Comparison of ENCODE assay signal across 30 cellular contexts in genomic region chr2:14638488-14638887, GRCh38. TPM values are rescaled to one million over a fixed set of nuclear protein-coding genes. Genes with fewer than 3 reads are reported as not detected.
DNase-seq lines count a peak whose midpoint lies in the region; ATAC-seq, FAIRE-seq and TF ChIP-seq lines count a peak whose summit lies in the region.
"Had no signal": no experiment of that assay in that cellular context is flagged by ENCODE, and none has a peak within 500 bp of the region (broad histone marks: within the 10 kb centered on the region; RNA-seq: fewer than 3 reads in every experiment).

No MANE protein-coding gene starts in this region.

- H3K9me2 ChIP-seq in neural cell (ENCODE audit: insufficient read depth, low read length) (no peaks in the 10 kb centered on the region), GM23248 (ENCODE audit: insufficient read depth) (no peaks in the 10 kb centered on the region)

- H3K9me1 ChIP-seq in IMR-90 (ENCODE audit: insufficient read depth, low read length): no peaks in the 10 kb centered on the region
- no peaks in the 10 kb centered on the region for H3K9me1 ChIP-seq in K562 (ENCODE audit: control insufficient read depth, insufficient read depth, low read length)

- FAIRE-seq in K562 (lab: Jason Lieb, UNC): no peak
- no peak for FAIRE-seq in small intestine (lab: Jason Lieb, UNC)
- FAIRE-seq: GM12878, GM12892, GM18507 had no signal

- H3K4me1 ChIP-seq in IMR-90 (ENCODE audit: control insufficient read depth, insufficient read depth, low read length): no peaks in the 10 kb centered on the region; the same call in 1 of the 2 replicates
- peaks cover 0 to 19% of the 10 kb centered on the region in 2 experiments; a peak in 2 of 5 replicates for H3K4me1 ChIP-seq in K562 (replicated peaks in 1 of 2; ENCODE audit: control insufficient read depth in 2 of 2, insufficient read depth in 2 of 2, low read length in 2 of 2)
- no peaks in the 10 kb centered on the region for H3K4me1 ChIP-seq in small intestine (ENCODE audit: control insufficient read depth in 2 of 2, insufficient read depth in 1 of 2, low read depth in 1 of 2, low read length in 1 of 2)
- no peaks in the 10 kb centered on the region for H3K4me1 ChIP-seq in GM23248 (ENCODE audit: insufficient read depth)
- H3K4me1 ChIP-seq: BE2C, BLaER1 had no signal

- H4K20me1 ChIP-seq in IMR-90 (ENCODE audit: insufficient read depth, low read length) (no peaks in the 10 kb centered on the region), K562 (replicated peaks; ENCODE audit: control insufficient read depth, insufficient read depth, low read length) (no peaks in the 10 kb centered on the region), neural cell (ENCODE audit: insufficient read depth) (no peaks in the 10 kb centered on the region), GM23248 (ENCODE audit: insufficient read depth) (no peaks in the 10 kb centered on the region)
- H4K20me1 ChIP-seq: BLaER1 had no signal

- no peak for TF ChIP-seq CTCF in IMR-90 (conservative IDR thresholded peaks at IDR 0.05; ENCODE audit: low read depth, low read length)
- TF ChIP-seq CTCF in K562 (IDR thresholded peaks at IDR 0.05 in 2 of 3, conservative IDR thresholded peaks at IDR 0.05 in 1 of 3; ENCODE audit: insufficient read depth in 2 of 3, low read depth in 1 of 3, low read length in 3 of 3): no peak
- TF ChIP-seq CTCF in neural cell (IDR thresholded peaks at IDR 0.05; ENCODE audit: poor library complexity, severe bottlenecking): no peak
- TF ChIP-seq CTCF in coronary artery (IDR thresholded peaks at IDR 0.05): no peak

- H2AK9ac ChIP-seq in IMR-90 (replicated peaks; ENCODE audit: low read depth, low read length, poor library complexity): no peak overlapping the region

- no peak overlapping the region for H3K27ac ChIP-seq in IMR-90 (ENCODE audit: insufficient read depth, low read length)
- no peak overlapping the region for H3K27ac ChIP-seq in K562 (ENCODE audit: extremely low read depth, low read depth, low read length)
- no peak overlapping the region for H3K27ac ChIP-seq in neural cell (ENCODE audit: low read length)
- H3K27ac ChIP-seq in small intestine (ENCODE audit: low read depth in 1 of 2, low read length in 1 of 2): no peak overlapping the region
- H3K27ac ChIP-seq in GM23248: no peak overlapping the region
- no peak overlapping the region for H3K27ac ChIP-seq in coronary artery
- H3K27ac ChIP-seq: BLaER1 had no signal

- H3K79me2 ChIP-seq in K562 (ENCODE audit: control insufficient read depth, insufficient read depth, low read length) (peaks cover 7% of the 10 kb centered on the region; the same call in 2 of the 3 replicates), neural cell (replicated peaks; ENCODE audit: insufficient read depth, low read length) (peaks cover 41% of the 10 kb centered on the region), GM23248 (ENCODE audit: insufficient read depth) (no peaks in the 10 kb centered on the region)

- H3K4me3 ChIP-seq in IMR-90 (ENCODE audit: insufficient read depth, low read depth, low read length): no peak overlapping the region
- H3K4me3 ChIP-seq in K562: no peak overlapping the region
- H3K4me3 ChIP-seq in neural cell (ENCODE audit: low read length): peak overlapping the region; percentile 92
- no peak overlapping the region for H3K4me3 ChIP-seq in small intestine (ENCODE audit: low read depth in 1 of 2, low read length in 2 of 2)
- no peak overlapping the region for H3K4me3 ChIP-seq in GM23248
- H3K4me3 ChIP-seq in coronary artery: no peak overlapping the region
- H3K4me3 ChIP-seq: BLaER1, GM12878 had no signal

- no peak overlapping the region for H3K14ac ChIP-seq in IMR-90 (replicated peaks; ENCODE audit: low read depth, low read length)

- H2AFZ ChIP-seq in IMR-90 (replicated peaks; ENCODE audit: low read length, poor library complexity): no peak overlapping the region
- H2AFZ ChIP-seq in K562 (ENCODE audit: low read depth, low read length): no peak overlapping the region
- no peak overlapping the region for H2AFZ ChIP-seq in neural cell (ENCODE audit: low read depth, low read length)
- H2AFZ ChIP-seq in GM23248: no peak overlapping the region

- no peak overlapping the region for H2BK15ac ChIP-seq in IMR-90 (ENCODE audit: low read depth, low read length)

- H3F3A ChIP-seq in neural cell (ENCODE audit: insufficient read depth, low read length, poor library complexity, severe bottlenecking) (no peaks in the 10 kb centered on the region), GM23248 (ENCODE audit: insufficient read depth) (no peaks in the 10 kb centered on the region)

- dilution Hi-C loops in IMR-90 (cut with HindIII; ENCODE audit: low sequenced_read_pairs, unreplicated experiment): no loop called here

- H3K9me3 ChIP-seq in IMR-90 (ENCODE audit: control insufficient read depth, insufficient read depth, low read length) (peaks cover 2% of the 10 kb centered on the region; the same call in 1 of the 2 replicates), K562 (replicated peaks; ENCODE audit: control insufficient read depth, insufficient read depth, low read depth, low read length) (no peaks in the 10 kb centered on the region), neural cell (ENCODE audit: low read length) (no peaks in the 10 kb centered on the region), small intestine (ENCODE audit: control insufficient read depth, low read depth) (no peaks in the 10 kb centered on the region), GM23248 (ENCODE audit: low read depth) (no peaks in the 10 kb centered on the region)
- H3K9me3 ChIP-seq: BE2C had no signal

- BruUV-seq in IMR-90 (replicated peaks; lab: Mats Ljungman, UMichigan) (no TSS peak), K562 (replicated peaks; lab: Mats Ljungman, UMichigan) (no TSS peak)

- DNase-seq in IMR-90: no peak
- no peak for DNase-seq in K562 (ENCODE audit: extremely low read depth in 1 of 4, low spot score in 3 of 4)
- DNase-seq in small intestine: peak; percentile 37
- no peak for DNase-seq in GM23248
- no peak for DNase-seq in coronary artery (ENCODE audit: low spot score)
- DNase-seq: 8988T; ACHN; BE2C; C1 segment of cervical spinal cord; CD4-positive, alpha-beta memory T cell; CD4-positive, CD25-positive, alpha-beta regulatory T cell; CD8-positive, alpha-beta memory T cell; COR-L47; DMS 273 treated with DMSO at 0.1 percent for 48 hours; DMS153; DMS53; DMS79; DND-41; EL; GDM1 had no signal

- no peak overlapping the region for H4K91ac ChIP-seq in IMR-90 (ENCODE audit: insufficient read depth, low read depth, low read length)

- no peak overlapping the region for H2BK5ac ChIP-seq in IMR-90 (ENCODE audit: low read depth, low read length, poor library complexity, severe bottlenecking)

- H4K8ac ChIP-seq in IMR-90 (ENCODE audit: low read depth in 2 of 2, low read length in 2 of 2): no peak overlapping the region

- WGBS in IMR-90 (ENCODE audit: extremely low coverage in 2 of 2, insufficient read length in 1 of 2), 2 experiments: no CpG with 5 or more reads among the region's 2 CpGs
- 21% methylated on average over 2 of the region's 2 CpGs for WGBS in K562 (ENCODE audit: insufficient coverage, low coverage, missing lambda C conversion rate)
- 70 to 87% (median 81%) methylated on average over 2 of the region's 2 CpGs for WGBS in small intestine, 3 donors
- 61 to 63% methylated on average over 2 of the region's 2 CpGs for WGBS in GM23248 (ENCODE audit: low coverage in 1 of 2, low lambda C conversion rate in 2 of 2, missing lambda C conversion rate in 2 of 2), 2 experiments

- no peak for TF ChIP-seq POLR2A in IMR-90 (IDR thresholded peaks at IDR 0.05; ENCODE audit: low read depth, low read length)
- TF ChIP-seq POLR2A in K562 (conservative IDR thresholded peaks at IDR 0.05): no peak

- no peak overlapping the region for H4K5ac ChIP-seq in IMR-90 (ENCODE audit: low read depth, low read length)

- no peak overlapping the region for H3K56ac ChIP-seq in IMR-90 (ENCODE audit: extremely low read depth, insufficient read depth, low read length)

- no peak for ATAC-seq in IMR-90 (ENCODE audit: low read depth)
- no peak for ATAC-seq in K562
- ATAC-seq in HG03521 (IDR thresholded peaks at IDR 0.05; ENCODE audit: unreplicated experiment): no peak
- ATAC-seq: GM12878 had no signal

- H2BK20ac ChIP-seq in IMR-90 (ENCODE audit: low read depth, low read length): no peak overlapping the region

- POLR2A ChIA-PET in IMR-90 (lab: Charles Lee; ENCODE audit: unreplicated experiment): no interaction called here
- POLR2A ChIA-PET in K562 (lab: Yijun Ruan, JAX): no interaction called here

- H3K4me2 ChIP-seq in IMR-90 (ENCODE audit: low read depth, low read length) (no peak overlapping the region), K562 (ENCODE audit: insufficient read depth, low read length) (no peak overlapping the region), neural cell (ENCODE audit: low read length) (peak overlapping the region; percentile 94), GM23248 (ENCODE audit: unreplicated experiment) (no peak overlapping the region)
- H3K4me2 ChIP-seq: BLaER1 had no signal

- no peak overlapping the region for H3K23ac ChIP-seq in IMR-90 (ENCODE audit: low read depth, low read length)

- TF ChIP-seq RAD21 in IMR-90 (IDR thresholded peaks at IDR 0.05; ENCODE audit: low read length) (no peak), K562 (CRISPR knock-in tag; conservative IDR thresholded peaks at IDR 0.05 in 1 of 2, IDR thresholded peaks at IDR 0.05 in 1 of 2) (no peak), neural cell (conservative IDR thresholded peaks at IDR 0.05) (no peak)

- CTCF ChIA-PET in IMR-90 (lab: Yijun Ruan, JAX) (no interaction called here), K562 (lab: Yijun Ruan, JAX; ENCODE audit: low intra/inter-chr PET ratio) (no interaction called here)

- H2BK120ac ChIP-seq in IMR-90 (ENCODE audit: low read depth, low read length): no peak overlapping the region

- no peak overlapping the region for H3K18ac ChIP-seq in IMR-90 (ENCODE audit: low read depth, low read length)

- H3K4ac ChIP-seq in IMR-90 (ENCODE audit: low read depth, low read length): no peak overlapping the region

- peaks cover 10% of the 10 kb centered on the region for H3K27me3 ChIP-seq in IMR-90 (ENCODE audit: control insufficient read depth, insufficient read depth, low read length)
- H3K27me3 ChIP-seq in K562 (ENCODE audit: control insufficient read depth in 2 of 2, insufficient read depth in 2 of 2, low read length in 2 of 2): peaks cover 0 to 3% of the 10 kb centered on the region in 2 experiments; a peak in 2 of 5 replicates
- H3K27me3 ChIP-seq in neural cell (ENCODE audit: insufficient read depth, low read depth, low read length): peaks cover 3% of the 10 kb centered on the region
- no peaks in the 10 kb centered on the region for H3K27me3 ChIP-seq in small intestine (ENCODE audit: control insufficient read depth in 2 of 2, insufficient read depth in 2 of 2, low read length in 2 of 2)
- peaks cover 5% of the 10 kb centered on the region for H3K27me3 ChIP-seq in GM23248 (replicated peaks; ENCODE audit: insufficient read depth)
- H3K27me3 ChIP-seq: BLaER1 had no signal

- TF ChIP-seq EP300 in K562 (IDR thresholded peaks at IDR 0.05; ENCODE audit: low read length): no peak
- no peak for TF ChIP-seq EP300 in neural cell (conservative IDR thresholded peaks at IDR 0.05; ENCODE audit: poor library complexity, severe bottlenecking)

- no peaks in the 10 kb centered on the region for H3K79me1 ChIP-seq in IMR-90 (ENCODE audit: low read depth in 1 of 2, low read length in 2 of 2)

- H3K9ac ChIP-seq in IMR-90 (ENCODE audit: low read depth, low read length) (no peak overlapping the region), K562 (ENCODE audit: insufficient read depth in 1 of 2, low read depth in 2 of 2, low read length in 2 of 2) (no peak overlapping the region), neural cell (ENCODE audit: low read length) (no peak overlapping the region), GM23248 (no peak overlapping the region)
- H3K9ac ChIP-seq: BLaER1 had no signal

- H2AK5ac ChIP-seq in IMR-90 (ENCODE audit: low read depth, low read length): no peak overlapping the region

- H3K36me3 ChIP-seq in IMR-90 (ENCODE audit: control insufficient read depth, insufficient read depth, low read length): no peaks in the 10 kb centered on the region
- no peaks in the 10 kb centered on the region for H3K36me3 ChIP-seq in K562 (ENCODE audit: control insufficient read depth, insufficient read depth, low read length)
- H3K36me3 ChIP-seq in neural cell (ENCODE audit: insufficient read depth, low read length): peaks cover 3% of the 10 kb centered on the region
- H3K36me3 ChIP-seq in small intestine (ENCODE audit: control insufficient read depth in 2 of 2, insufficient read depth in 2 of 2, low read length in 2 of 2): peaks cover 0 to 1% of the 10 kb centered on the region in 2 donors
- no peaks in the 10 kb centered on the region for H3K36me3 ChIP-seq in GM23248 (ENCODE audit: low read depth)
- H3K36me3 ChIP-seq: BE2C, BLaER1 had no signal

- intact Hi-C loops in IMR-90 (cut with micrococcal nuclease): loop anchor here (5.0 to 10.0 kb wide), 3 partner anchors 116 to 194 kb away; no protein-coding TSS in a partner anchor
- intact Hi-C loops in K562 (cut with micrococcal nuclease): no loop called here

- in situ Hi-C loops in IMR-90 (cut with MboI; ENCODE audit: low sequenced_read_pairs) (no loop called here), K562 (cut with MboI) (no loop called here), GM23248 (cut with MboI) (no loop called here)

RNA-seq across cellular contexts. Expression of gene LRATD1, which starts 6.0 kb away (rescaled TPM):
- 0.18 and 0.28 TPM in 2 replicates for total RNA-seq in IMR-90 (2012; rRNA removed)
- polyA plus RNA-seq in IMR-90 (2012; rRNA removed): 0.40 and 0.60 TPM in 2 replicates
- polyA plus RNA-seq in IMR-90 (2012; cell fraction: cytosol; rRNA removed): 0.22 and 0.41 TPM in 2 replicates
- 0.53 and 0.85 TPM in 2 replicates for polyA plus RNA-seq in IMR-90 (2012; cell fraction: nucleus; rRNA removed; ENCODE audit: low replicate concordance)
- 0.62 and 0.81 TPM in 2 replicates for total RNA-seq in K562 (2011; cell fraction: chromatin; rRNA removed; ENCODE audit: low replicate concordance)
- total RNA-seq in K562 (2011; cell fraction: nucleolus; rRNA removed): 0.17 and 0.39 TPM in 2 replicates
- total RNA-seq in K562 (2011; cell fraction: nucleoplasm; rRNA removed): 0.69 and 0.73 TPM in 2 replicates
- 2.8 and 4.5 TPM in 2 replicates for total RNA-seq in K562 (2014; rRNA removed)
- total RNA-seq in K562 (2014; rRNA removed; fragmentation: Illumina TruSeq; extraction: Trizol): 2.4 and 2.5 TPM in 2 replicates
- 3.1 and 3.2 TPM in 2 replicates for total RNA-seq in K562 (2015; rRNA removed; fragmentation: Illumina TruSeq; extraction: Trizol)
- total RNA-seq in K562 (2021): 6.5 and 7.3 TPM in 2 replicates
- 0.07 and 0.36 TPM in 2 replicates for polyA plus RNA-seq in K562 (2011; rRNA removed)
- polyA plus RNA-seq in K562 (2011; cell fraction: cytosol; rRNA removed): 0.06 and 0.42 TPM in 2 replicates
- 0.13 and 0.92 TPM in 2 replicates for polyA plus RNA-seq in K562 (2011; cell fraction: nucleus; rRNA removed)
- polyA plus RNA-seq in K562 (2012): 2.0 and 2.6 TPM in 2 replicates
- 3.2 TPM in 2 replicates for polyA plus RNA-seq in K562 (2014; fragmentation: Illumina TruSeq; extraction: Trizol)
- polyA plus RNA-seq in K562 (2014; fragmentation: Nextera tagmentation; extraction: Ambion mirVana): 1 to 10 TPM; 1.2 to 1.9 TPM
- polyA plus RNA-seq in K562 (2014; rRNA removed): 3.5 and 3.7 TPM in 2 replicates
- polyA minus RNA-seq in K562 (2011; rRNA and poly(A)+ RNA removed): 0.06 and 0.21 TPM in 2 replicates
- 0.38 TPM in 1 of 2 replicates, not detected in the other for polyA minus RNA-seq in K562 (2011; cell fraction: cytosol; rRNA and poly(A)+ RNA removed)
- polyA minus RNA-seq in K562 (2011; cell fraction: nucleus; rRNA and poly(A)+ RNA removed): 0.11 and 0.81 TPM in 2 replicates
- 75.3 and 81.4 TPM in 2 replicates for polyA plus RNA-seq in neural cell
- 112 and 114 TPM in 2 replicates for polyA minus RNA-seq in neural cell
- polyA plus RNA-seq in small intestine: 10 to 100 TPM; 24.6 to 41.2 (median 33.2) TPM
- 0.63 and 1.2 TPM in 2 replicates for total RNA-seq in GM23248 (2014; rRNA removed; shearing (Covaris generic))
- 0.86 and 1.3 TPM in 2 replicates for polyA plus RNA-seq in GM23248 (2016; fragmentation: Nextera tagmentation; extraction: Ambion mirVana)
- total RNA-seq: A673; CD4-positive, alpha-beta memory T cell; CD4-positive, CD25-positive, alpha-beta regulatory T cell; CD8-positive, alpha-beta memory T cell; Daoy; G401; GM12878 had no signal
- polyA plus RNA-seq: CD14-positive monocyte; CD4-positive, alpha-beta memory T cell; CD4-positive, CD25-positive, alpha-beta regulatory T cell; CD8-positive, alpha-beta memory T cell had no signal

Comparison
In these comparisons a context has a peak if more than half of its experiments do, and no peak if none do; other contexts are left out.
1. RNA of gene LRATD1, which starts 6.0 kb away (polyA plus RNA-seq): 75.3 to 81.4 TPM in neural cell and 24.6 to 41.2 TPM in small intestine; 0.06 to 3.7 TPM in K562, 0.86 to 1.3 TPM in GM23248 and 0.22 to 0.85 TPM in IMR-90; every median in the first group is over 4 times any median in the second.